Comparison of ENCODE assay signal across 10 cellular contexts in genomic region chr9:125705893-125706292, GRCh38. TPM values are rescaled to one million over a fixed set of nuclear protein-coding genes. Genes with fewer than 3 reads are reported as not detected.
DNase-seq lines count a peak whose midpoint lies in the region; ATAC-seq, FAIRE-seq and TF ChIP-seq lines count a peak whose summit lies in the region.
"Had no signal": no experiment of that assay in that cellular context is flagged by ENCODE, and none has a peak within 500 bp of the region (broad histone marks: within the 10 kb centered on the region; RNA-seq: fewer than 3 reads in every experiment).

No MANE protein-coding gene starts in this region.

- H4K20me1 ChIP-seq in OCI-LY7 (ENCODE audit: insufficient read depth, low read length) (no peaks in the 10 kb centered on the region), endothelial cell of umbilical vein (replicated peaks; ENCODE audit: control insufficient read depth, extremely low read depth, insufficient read depth, low read length) (no peaks in the 10 kb centered on the region), osteoblast (ENCODE audit: insufficient read depth, low read length) (peaks cover 11% of the 10 kb centered on the region)

- H3K4me1 ChIP-seq in OCI-LY7 (ENCODE audit: insufficient read depth, low read length, poor library complexity, severe bottlenecking): peaks cover 20% of the 10 kb centered on the region
- peaks cover 13% of the 10 kb centered on the region for H3K4me1 ChIP-seq in endothelial cell of umbilical vein (ENCODE audit: control insufficient read depth, extremely low read depth, insufficient read depth, low read length)
- H3K4me1 ChIP-seq in osteoblast (ENCODE audit: insufficient read depth, low read length): peaks cover 23% of the 10 kb centered on the region

- H3K4me2 ChIP-seq in OCI-LY7 (ENCODE audit: low read length) (peak overlapping the region; percentile 92), endothelial cell of umbilical vein (ENCODE audit: insufficient read depth, low read length) (peak overlapping the region; percentile 97), osteoblast (ENCODE audit: insufficient read depth, low read length) (peak overlapping the region; percentile 95)

- no peaks in the 10 kb centered on the region for H3K9me3 Mint-ChIP-seq in Calu3 (ENCODE audit: low read depth, unreplicated experiment)

- no peak for FAIRE-seq in endothelial cell of umbilical vein (lab: Jason Lieb, UNC)

- no TSS peak for BruUV-seq in Calu3 (replicated peaks; lab: Mats Ljungman, UMichigan)
- BruUV-seq in OCI-LY7 (replicated peaks; lab: Mats Ljungman, UMichigan): no TSS peak
- BruUV-seq in endothelial cell of umbilical vein (replicated peaks; lab: Mats Ljungman, UMichigan): no TSS peak

- H3K79me2 ChIP-seq in OCI-LY7 (ENCODE audit: insufficient read depth, low read depth, low read length): peaks cover 27% of the 10 kb centered on the region
- H3K79me2 ChIP-seq in endothelial cell of umbilical vein (ENCODE audit: control insufficient read depth, insufficient read depth, low read length): peaks cover 55% of the 10 kb centered on the region
- H3K79me2 ChIP-seq in osteoblast (ENCODE audit: insufficient read depth, low read length): peaks cover 60% of the 10 kb centered on the region

- H3K9me1 ChIP-seq in endothelial cell of umbilical vein (replicated peaks; ENCODE audit: control insufficient read depth, extremely low read depth, insufficient read depth, low read length): no peaks in the 10 kb centered on the region

- CTCF ChIA-PET in Calu3 (lab: Charles Lee) (interaction anchor here (0.6 kb wide), 1 partner anchor 704 kb away, joined by 3 read pairs; no protein-coding TSS in a partner anchor), OCI-LY7 (lab: Charles Lee; ENCODE audit: unreplicated experiment) (no interaction called here), endothelial cell of umbilical vein (lab: Charles Lee) (interaction anchor here (1.3 to 2.8 kb wide), 3 partner anchors 31 to 147 kb away, joined by 4 to 8 read pairs (median 5); no protein-coding TSS in a partner anchor)

- no peak for TF ChIP-seq POLR2A in endothelial cell of umbilical vein (IDR thresholded peaks at IDR 0.05; ENCODE audit: low read depth, low read length)

- no peaks in the 10 kb centered on the region for H3K36me3 ChIP-seq in OCI-LY7 (ENCODE audit: insufficient read depth, low read length)
- H3K36me3 ChIP-seq in endothelial cell of umbilical vein (ENCODE audit: control insufficient read depth in 2 of 2, extremely low read depth in 1 of 2, insufficient read depth in 2 of 2, low read length in 2 of 2): no peaks in the 10 kb centered on the region
- no peaks in the 10 kb centered on the region for H3K36me3 ChIP-seq in osteoblast (ENCODE audit: insufficient read depth, low read length)

- H2AFZ ChIP-seq in OCI-LY7 (ENCODE audit: low read length): no peak overlapping the region
- no peak overlapping the region for H2AFZ ChIP-seq in endothelial cell of umbilical vein (ENCODE audit: low read depth, low read length)
- no peak overlapping the region for H2AFZ ChIP-seq in osteoblast (ENCODE audit: low read length)

- H3K36me3 Mint-ChIP-seq in Calu3 (ENCODE audit: insufficient read depth, unreplicated experiment): peaks cover 13% of the 10 kb centered on the region

- H3K9me2 ChIP-seq in OCI-LY7 (ENCODE audit: insufficient read depth, low read length): no peaks in the 10 kb centered on the region

- H3K4me1 Mint-ChIP-seq in Calu3 (ENCODE audit: low read depth, unreplicated experiment): peaks cover 12% of the 10 kb centered on the region

- H3K4me3 ChIP-seq in OCI-LY7 (ENCODE audit: low read depth, low read length, poor library complexity, severe bottlenecking) (peak overlapping the region; percentile 96), endothelial cell of umbilical vein (replicated peaks in 1 of 3; ENCODE audit: insufficient read depth in 1 of 3, low read depth in 1 of 3, low read length in 3 of 3) (peak overlapping the region in 1 of 3 experiments; percentile 85), osteoblast (ENCODE audit: insufficient read depth, low read length) (peak overlapping the region; percentile 90)

- ATAC-seq in HG02970 (IDR thresholded peaks at IDR 0.05; ENCODE audit: low FRiP score, unreplicated experiment) (no peak), GM21619 (IDR thresholded peaks at IDR 0.05; ENCODE audit: unreplicated experiment) (no peak)

- peak overlapping the region; percentile 43 for H3K27ac Mint-ChIP-seq in Calu3 (ENCODE audit: unreplicated experiment)

- H3K27me3 ChIP-seq in endothelial cell of umbilical vein (ENCODE audit: control insufficient read depth in 2 of 2, insufficient read depth in 2 of 2, low read length in 2 of 2): no peaks in the 10 kb centered on the region
- no peaks in the 10 kb centered on the region for H3K27me3 ChIP-seq in osteoblast (ENCODE audit: insufficient read depth, low read length)
- H3K27me3 ChIP-seq: testis had no signal

- POLR2A ChIA-PET in OCI-LY7 (lab: Charles Lee) (interaction anchor here (0.6 to 2.0 kb wide), 3 partner anchors 9 to 61 kb away, joined by 3 to 8 read pairs (median 4); no protein-coding TSS in a partner anchor), endothelial cell of umbilical vein (lab: Charles Lee) (interaction anchor here (1.5 kb wide), 1 partner anchor 39 kb away, joined by 5 read pairs; no protein-coding TSS in a partner anchor)

- dilution Hi-C loops in endothelial cell of umbilical vein (cut with MboI; ENCODE audit: extremely low pct_ligation_motif_present, low sequenced_read_pairs): no loop called here

- no peak for TF ChIP-seq CTCF in Calu3 (IDR thresholded peaks at IDR 0.05; ENCODE audit: unreplicated experiment)
- TF ChIP-seq CTCF in OCI-LY7 (conservative IDR thresholded peaks at IDR 0.05; ENCODE audit: low read length): no peak
- TF ChIP-seq CTCF in endothelial cell of umbilical vein (IDR thresholded peaks at IDR 0.05; ENCODE audit: extremely low read depth in 1 of 2, insufficient read depth in 1 of 2, low read depth in 1 of 2, low read length in 2 of 2): no peak
- TF ChIP-seq CTCF in osteoblast (IDR thresholded peaks at IDR 0.05; ENCODE audit: extremely low read depth, low read depth, low read length): no peak

- H3K27me3 Mint-ChIP-seq in Calu3 (ENCODE audit: unreplicated experiment): no peaks in the 10 kb centered on the region

- peak overlapping the region; percentile 96 for H3K9ac ChIP-seq in endothelial cell of umbilical vein (replicated peaks; ENCODE audit: extremely low read depth, insufficient read depth, low read length)

- no peak for DNase-seq in Calu3
- DNase-seq in OCI-LY7 (ENCODE audit: low spot score): no peak
- DNase-seq in endothelial cell of umbilical vein (ENCODE audit: low read depth, low spot score): no peak
- DNase-seq in osteoblast (ENCODE audit: insufficient read length, low spot score, missing footprints): no peak
- DNase-seq in cortex of kidney (lab: John Stamatoyannopoulos, UW): no peak
- DNase-seq in GM19238 (ENCODE audit: insufficient read length, low spot score): no peak
- DNase-seq: activated CD4-positive, CD25-positive, alpha-beta regulatory T cell treated with anti-CD3 and anti-CD28 coated beads, Interleukin-2, amount 50 U/mL, for 72 hours; testis had no signal

- intact Hi-C loops in Calu3 (cut with micrococcal nuclease; ENCODE audit: unreplicated experiment): no loop called here
- intact Hi-C loops in OCI-LY7 (cut with micrococcal nuclease; ENCODE audit: unreplicated experiment): no loop called here
- intact Hi-C loops in endothelial cell of umbilical vein (cut with micrococcal nuclease): loop anchor here (2.0 to 5.0 kb wide), 3 partner anchors 41 to 147 kb away; partner anchors contain the start of gene PBX3

- H3K9me3 ChIP-seq in OCI-LY7 (ENCODE audit: low read length) (no peaks in the 10 kb centered on the region), endothelial cell of umbilical vein (replicated peaks; ENCODE audit: control insufficient read depth, insufficient read depth, low read length) (no peaks in the 10 kb centered on the region), osteoblast (ENCODE audit: low read depth, low read length) (no peaks in the 10 kb centered on the region)
- H3K9me3 ChIP-seq: testis had no signal

- H3K27ac ChIP-seq in OCI-LY7 (ENCODE audit: low read depth, low read length, poor library complexity, severe bottlenecking) (no peak overlapping the region), endothelial cell of umbilical vein (ENCODE audit: insufficient read depth, low read depth, low read length) (peak overlapping the region; percentile 82), osteoblast (ENCODE audit: low read depth, low read length) (peak overlapping the region; percentile 76)

- H3K4me3 Mint-ChIP-seq in Calu3 (ENCODE audit: low read depth, unreplicated experiment): peak overlapping the region; percentile 78

TF ChIP-seq in endothelial cell of umbilical vein, 7 proteins besides CTCF, POLR2A, EP300 and RAD21 (continues in another document):
- no peak for TF ChIP-seq POLR2AphosphoS5 (IDR thresholded peaks at IDR 0.05; ENCODE audit: insufficient read depth, low read depth, low read length)
- no peak for TF ChIP-seq GATA2 (IDR thresholded peaks at IDR 0.05; ENCODE audit: insufficient read depth, insufficient read length, low read depth, low read length)
- TF ChIP-seq EZH2 (IDR thresholded peaks at IDR 0.05; ENCODE audit: borderline replicate concordance, low read depth, low read length, severe bottlenecking): no peak

RNA-seq across cellular contexts. Expression of gene MAPKAP1, which starts 1.1 kb away (rescaled TPM):
- total RNA-seq in Calu3 (2022) (48.7 and 55.5 TPM in 2 replicates), OCI-LY7 (2022) (78.8 and 85.5 TPM in 2 replicates), endothelial cell of umbilical vein (98.6 and 99.1 TPM in 2 replicates), osteoblast (72.4 and 75.4 TPM in 2 replicates)
- total RNA-seq in OCI-LY7 (2014; rRNA removed; shearing (Covaris generic)): 66.2 and 72.4 TPM in 2 replicates
- polyA plus RNA-seq in endothelial cell of umbilical vein: 61.9 and 72.4 TPM in 2 replicates
- 91.6 and 99.2 TPM in 2 replicates for polyA plus RNA-seq in endothelial cell of umbilical vein (2011; cell fraction: cytosol; rRNA removed)
- polyA plus RNA-seq in endothelial cell of umbilical vein (2011; cell fraction: nucleus; rRNA removed): 112 and 118 TPM in 2 replicates
- 85.1 and 104 TPM in 2 replicates for polyA plus RNA-seq in endothelial cell of umbilical vein (2012)
- 137 and 176 TPM in 2 replicates for polyA minus RNA-seq in endothelial cell of umbilical vein
- 35.0 TPM for polyA minus RNA-seq in endothelial cell of umbilical vein (2011; cell fraction: cytosol; rRNA and poly(A)+ RNA removed)
- polyA minus RNA-seq in endothelial cell of umbilical vein (2011; cell fraction: nucleus; rRNA and poly(A)+ RNA removed): 153 and 183 TPM in 2 replicates

RNA-seq across cellular contexts. Expression of gene PBX3, which starts 41.3 kb away (rescaled TPM):
- total RNA-seq in Calu3 (2022) (4.3 and 8.0 TPM in 2 replicates), OCI-LY7 (2022) (40.8 and 49.2 TPM in 2 replicates), endothelial cell of umbilical vein (42.0 and 42.4 TPM in 2 replicates), osteoblast (34.7 and 38.0 TPM in 2 replicates)
- total RNA-seq in OCI-LY7 (2014; rRNA removed; shearing (Covaris generic)): 54.6 and 67.3 TPM in 2 replicates
- 17.4 and 18.8 TPM in 2 replicates for polyA plus RNA-seq in endothelial cell of umbilical vein
- 25.5 and 25.6 TPM in 2 replicates for polyA plus RNA-seq in endothelial cell of umbilical vein (2011; cell fraction: cytosol; rRNA removed)
- polyA plus RNA-seq in endothelial cell of umbilical vein (2011; cell fraction: nucleus; rRNA removed): 65.2 and 78.8 TPM in 2 replicates
- 22.4 and 24.1 TPM in 2 replicates for polyA plus RNA-seq in endothelial cell of umbilical vein (2012)
- polyA minus RNA-seq in endothelial cell of umbilical vein: 39.4 and 65.2 TPM in 2 replicates
- polyA minus RNA-seq in endothelial cell of umbilical vein (2011; cell fraction: cytosol; rRNA and poly(A)+ RNA removed): 13.8 TPM
- polyA minus RNA-seq in endothelial cell of umbilical vein (2011; cell fraction: nucleus; rRNA and poly(A)+ RNA removed): 168 and 238 TPM in 2 replicates
